In genomic region chr20:49916146-49917002, GRCh38 we compare ENCODE assay signal across 1 cellular context.
TF ChIP-seq lines count a peak whose summit lies in the region.

No MANE protein-coding gene starts in this region.

TF ChIP-seq in HepG2, 621 proteins besides CTCF, POLR2A, EP300 and RAD21 (continued from another document and continues in another):
- peak; percentile 96 for TF ChIP-seq GFI1 (CRISPR knock-in tag; IDR thresholded peaks at IDR 0.05; ENCODE audit: borderline replicate concordance)
- TF ChIP-seq SNAPC2 (CRISPR knock-in tag; IDR thresholded peaks at IDR 0.05), result 0 out of 2 replicates have a peak, but pooled peaks have one; percentile 54
- TF ChIP-seq SP2 (CRISPR knock-in tag; IDR thresholded peaks at IDR 0.05), result no peak
- peak; percentile 81 for TF ChIP-seq PHF5A (CRISPR knock-in tag; IDR thresholded peaks at IDR 0.05; ENCODE audit: low read depth, unreplicated experiment)
- TF ChIP-seq PRPF4 (IDR thresholded peaks at IDR 0.05; ENCODE audit: low read depth, low read length, poor library complexity, severe bottlenecking), result no peak
- peak; percentile 81 for TF ChIP-seq TRAFD1 (CRISPR knock-in tag; IDR thresholded peaks at IDR 0.05; ENCODE audit: borderline replicate concordance)
- no peak for TF ChIP-seq SNAPC5 (CRISPR knock-in tag; IDR thresholded peaks at IDR 0.05; ENCODE audit: borderline replicate concordance)
- TF ChIP-seq CHCHD3 (CRISPR knock-in tag; IDR thresholded peaks at IDR 0.05), result no peak
- peak; percentile 91 for TF ChIP-seq HHEX (CRISPR knock-in tag; IDR thresholded peaks at IDR 0.05)
- TF ChIP-seq MLXIP (CRISPR knock-in tag; IDR thresholded peaks at IDR 0.05; ENCODE audit: borderline replicate concordance), result no peak
- TF ChIP-seq ZNF556 (CRISPR knock-in tag; IDR thresholded peaks at IDR 0.05; ENCODE audit: borderline replicate concordance), result no peak; the same call in 1 of the 2 replicates
- no peak for TF ChIP-seq ZNF790 (CRISPR knock-in tag; IDR thresholded peaks at IDR 0.05; ENCODE audit: borderline replicate concordance)
- TF ChIP-seq CERS6 (CRISPR knock-in tag; IDR thresholded peaks at IDR 0.05), result no peak
- TF ChIP-seq CSRNP2 (CRISPR knock-in tag; conservative IDR thresholded peaks at IDR 0.05; ENCODE audit: low read depth), result no peak
- no peak for TF ChIP-seq NFRKB (IDR thresholded peaks at IDR 0.05)
- peak; percentile 89; the same call in 1 of the 2 replicates for TF ChIP-seq SIX4 (CRISPR knock-in tag; IDR thresholded peaks at IDR 0.05)
- peak; percentile 99 for TF ChIP-seq ARID3A (IDR thresholded peaks at IDR 0.05; ENCODE audit: low read depth, low read length)
- peak; percentile 47; the same call in 1 of the 2 replicates for TF ChIP-seq DMAP1 (CRISPR knock-in tag; IDR thresholded peaks at IDR 0.05)
- no peak for TF ChIP-seq ZBTB46 (CRISPR knock-in tag; IDR thresholded peaks at IDR 0.05; ENCODE audit: borderline replicate concordance)
- peak; percentile 97 for TF ChIP-seq IKZF5 (CRISPR knock-in tag; IDR thresholded peaks at IDR 0.05)
- TF ChIP-seq ETV6 (CRISPR knock-in tag; conservative IDR thresholded peaks at IDR 0.05), result 0 out of 2 replicates have a peak, but pooled peaks have one; percentile 37
- no peak for TF ChIP-seq ZNF703 (CRISPR knock-in tag; IDR thresholded peaks at IDR 0.05; ENCODE audit: borderline replicate concordance)
- no peak for TF ChIP-seq ZNF501 (CRISPR knock-in tag; IDR thresholded peaks at IDR 0.05)
- no peak for TF ChIP-seq ZNF781 (CRISPR knock-in tag; IDR thresholded peaks at IDR 0.05; ENCODE audit: borderline replicate concordance, not compliant biosample characterization)
- TF ChIP-seq DMTF1 (CRISPR knock-in tag; IDR thresholded peaks at IDR 0.05), result no peak
- no peak for TF ChIP-seq E2F2 (CRISPR knock-in tag; IDR thresholded peaks at IDR 0.05; ENCODE audit: borderline replicate concordance)
- peak; percentile 69; the same call in 1 of the 2 replicates for TF ChIP-seq RNF219 (CRISPR knock-in tag; IDR thresholded peaks at IDR 0.05)
- no peak for TF ChIP-seq ZNF496 (CRISPR knock-in tag; IDR thresholded peaks at IDR 0.05; ENCODE audit: insufficient replicate concordance)
- no peak for TF ChIP-seq GTF3A (CRISPR knock-in tag; conservative IDR thresholded peaks at IDR 0.05)
- TF ChIP-seq CREBL2 (CRISPR knock-in tag; IDR thresholded peaks at IDR 0.05; ENCODE audit: borderline replicate concordance), result no peak
- TF ChIP-seq ZBTB43 (CRISPR knock-in tag; conservative IDR thresholded peaks at IDR 0.05), result no peak
- TF ChIP-seq HNRNPLL (IDR thresholded peaks at IDR 0.05; ENCODE audit: low read depth, low read length, poor library complexity, severe bottlenecking), result no peak
- TF ChIP-seq RBAK (CRISPR knock-in tag; IDR thresholded peaks at IDR 0.05), result peak; percentile 88
- TF ChIP-seq NFIB (CRISPR knock-in tag; IDR thresholded peaks at IDR 0.05; ENCODE audit: borderline replicate concordance), result no peak
- TF ChIP-seq NFATC3 (CRISPR knock-in tag; IDR thresholded peaks at IDR 0.05), result no peak
- no peak for TF ChIP-seq ZNF550 (CRISPR knock-in tag; IDR thresholded peaks at IDR 0.05; ENCODE audit: borderline replicate concordance)
- TF ChIP-seq DPF2 (CRISPR knock-in tag; IDR thresholded peaks at IDR 0.05; ENCODE audit: borderline replicate concordance, low read depth), result peak; percentile 99
- TF ChIP-seq ZNF780A (CRISPR knock-in tag; IDR thresholded peaks at IDR 0.05), result no peak; the same call in 1 of the 2 replicates
- peak; percentile 80; the same call in 1 of the 2 replicates for TF ChIP-seq TARDBP (CRISPR knock-in tag; IDR thresholded peaks at IDR 0.05)
